In the genomic region with DNA sequence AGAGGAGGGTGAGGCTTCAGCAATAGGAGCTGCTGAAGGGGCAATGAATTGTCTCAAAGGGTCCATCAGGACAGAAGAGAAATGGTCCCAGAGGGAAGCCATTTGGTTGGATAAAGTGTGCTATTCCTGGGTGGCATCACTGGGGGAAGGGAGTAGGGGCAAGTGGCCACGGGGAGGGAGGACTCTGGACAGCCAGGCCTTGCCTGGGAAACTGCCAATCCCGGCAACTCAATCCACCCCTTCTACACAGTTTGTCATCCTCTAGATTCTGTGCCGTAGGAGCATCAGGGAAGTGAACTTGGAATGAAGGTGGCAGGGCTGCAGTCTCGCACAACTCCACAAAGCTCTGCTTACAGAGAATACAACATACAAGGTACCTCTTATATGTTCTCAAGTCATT, we compare ENCODE assay signal across 24 cellular contexts. TPM values are rescaled to one million over a fixed set of nuclear protein-coding genes. Genes with fewer than 3 reads are reported as not detected.
"Had no signal": no experiment of that assay in that cellular context is flagged by ENCODE, and none has a peak within 500 bp of the region (broad histone marks: within the 10 kb centered on the region; RNA-seq: fewer than 3 reads in every experiment).

No MANE protein-coding gene starts in this region.

- H3K9me3 Mint-ChIP-seq: type B pancreatic cell had no signal

- H3K36me3 ChIP-seq: lower lobe of right lung, neural progenitor cell, right lobe of liver had no signal

- H3K4me1 ChIP-seq: foreskin keratinocyte, right lobe of liver, testis had no signal

- DNase-seq: activated CD4-positive, alpha-beta T cell treated with anti-CD3 and anti-CD28 coated beads, Interleukin-2, amount 10 ng/mL, durations not matched to agents 7 days and 5 days; activated CD8-positive, alpha-beta memory T cell treated with anti-CD3 and anti-CD28 coated beads for 24 hours; activated CD8-positive, alpha-beta memory T cell treated with anti-CD3 and anti-CD28 coated beads, Interleukin-2, amount 50 U/mL, for 48 hours; activated effector memory CD4-positive, alpha-beta T cell treated with anti-CD3 and anti-CD28 coated beads, Interleukin-2, amount 50 U/mL, for 16 hours; activated T-cell treated with anti-CD3 and anti-CD28 coated beads, Interleukin-2, amount 50 U/mL, for 72 hours; amniotic stem cell; dorsolateral prefrontal cortex; foreskin keratinocyte; hippocampal formation; islet precursor cell; left colon; lower lobe of right lung; right lobe of liver; small intestine; stimulated activated CD4-positive, alpha-beta T cell treated with anti-CD3 and anti-CD28 coated beads, Interleukin-15, amount 100 ng/mL, for 24 hours; stimulated activated CD4-positive, alpha-beta T cell treated with anti-CD3 and anti-CD28 coated beads, Interleukin-2, amount 100 ng/mL, for 48 hours; testis had no signal

- H3K27me3 ChIP-seq: dorsolateral prefrontal cortex, foreskin keratinocyte, neural progenitor cell, right lobe of liver, testis had no signal

- H3K27me3 Mint-ChIP-seq: activated CD4-positive, alpha-beta T cell treated with anti-CD3 and anti-CD28 coated beads, Interleukin-2, amount 10 ng/mL, durations not matched to agents 7 days and 5 days; type B pancreatic cell had no signal

- H3K4me3 ChIP-seq: dorsolateral prefrontal cortex, lower lobe of right lung, neural progenitor cell, right lobe of liver, SK-N-MC, testis had no signal

- H3K27ac Mint-ChIP-seq: activated CD4-positive, alpha-beta T cell treated with anti-CD3 and anti-CD28 coated beads, Interleukin-2, amount 10 ng/mL, durations not matched to agents 7 days and 5 days; activated T-cell treated with anti-CD3 and anti-CD28 coated beads, Interleukin-2, amount 50 U/mL, for 72 hours; mesothelial cell of epicardium; neural progenitor cell had no signal

- H3K9me3 ChIP-seq: lower lobe of right lung, right lobe of liver, testis had no signal

- H3K4me3 Mint-ChIP-seq: activated CD4-positive, alpha-beta T cell treated with anti-CD3 and anti-CD28 coated beads, Interleukin-2, amount 10 ng/mL, durations not matched to agents 7 days and 5 days; activated T-cell treated with anti-CD3 and anti-CD28 coated beads, Interleukin-2, amount 50 U/mL, for 72 hours; mesothelial cell of epicardium; neural progenitor cell; type B pancreatic cell; WTC11 had no signal

- H3K36me3 Mint-ChIP-seq: mesothelial cell of epicardium, type B pancreatic cell had no signal

- H3K27ac ChIP-seq: dorsolateral prefrontal cortex, foreskin keratinocyte, lower lobe of right lung, neural progenitor cell, right lobe of liver, SK-N-MC, testis had no signal

- ATAC-seq: activated naive CD4-positive, alpha-beta T cell treated with anti-CD3 and anti-CD28 coated beads, Interleukin-2, amount 50 U/mL, for 72 hours; activated T-cell treated with anti-CD3 and anti-CD28 coated beads, Interleukin-2, amount 50 U/mL, for 72 hours; foreskin keratinocyte; left colon; lower lobe of right lung; right lobe of liver; WTC11 had no signal

RNA-seq across cellular contexts. Expression of a gene that starts 59.5 kb away (rescaled TPM):
- total RNA-seq: pulmonary artery endothelial cell had no signal
